8 cellular contexts compared by ENCODE assay signal in genomic region chr20:32110173-32110704, GRCh38. TPM values are rescaled to one million over a fixed set of nuclear protein-coding genes. Genes with fewer than 3 reads are reported as not detected.
DNase-seq lines count a peak whose midpoint lies in the region; ATAC-seq and TF ChIP-seq lines count a peak whose summit lies in the region.

No MANE protein-coding gene starts in this region.

- H3K4me3 ChIP-seq in heart right ventricle (peak overlapping the region; percentile 69 to 96 (median 81)), iPS-15b (ENCODE audit: low read depth, low read length) (peak overlapping the region; percentile 87), stomach smooth muscle (ENCODE audit: low read length in 2 of 2) (peak overlapping the region; percentile 85 to 100)

- no peaks in the 10 kb centered on the region for H3K9me3 ChIP-seq in heart right ventricle
- H3K9me3 ChIP-seq in iPS-15b (ENCODE audit: control insufficient read depth, insufficient read depth, low read length), result no peaks in the 10 kb centered on the region
- no peaks in the 10 kb centered on the region for H3K9me3 ChIP-seq in stomach smooth muscle (ENCODE audit: control insufficient read depth in 2 of 2, low read length in 2 of 2)

- H3K27me3 Mint-ChIP-seq in activated CD4-positive, alpha-beta memory T cell treated with anti-CD3 and anti-CD28 coated beads for 36 hours, result no peaks in the 10 kb centered on the region

- H3K9ac ChIP-seq in iPS-15b (ENCODE audit: low read depth, low read length), result peak overlapping the region; percentile 96
- peak overlapping the region; percentile 85 to 100 for H3K9ac ChIP-seq in stomach smooth muscle (ENCODE audit: low read length in 2 of 2)

- H3K27ac ChIP-seq in heart right ventricle, result peak overlapping the region in 9 of 10 donors; percentile 80 to 99 (median 97)
- peak overlapping the region; percentile 99 for H3K27ac ChIP-seq in stomach smooth muscle (ENCODE audit: low read length)

- peaks cover 42% of the 10 kb centered on the region for H3K4me1 Mint-ChIP-seq in activated CD4-positive, alpha-beta memory T cell treated with anti-CD3 and anti-CD28 coated beads for 36 hours (ENCODE audit: low read depth)

- H3K27me3 ChIP-seq in heart right ventricle, result no peaks in the 10 kb centered on the region
- no peaks in the 10 kb centered on the region for H3K27me3 ChIP-seq in iPS-15b (ENCODE audit: control insufficient read depth, insufficient read depth, low read length)
- H3K27me3 ChIP-seq in stomach smooth muscle (ENCODE audit: control insufficient read depth in 1 of 2, insufficient read depth in 2 of 2, low read length in 2 of 2), result no peaks in the 10 kb centered on the region

- intact Hi-C loops in heart right ventricle (cut with DNase I) (loop anchor here in 1 of 10 donors (10.0 kb wide), 1 partner anchor 95 kb away; the partner anchor contains the start of genes PLAGL2 and POFUT1), left ventricle myocardium superior (cut with micrococcal nuclease) (no loop called here)
- intact Hi-C loops in activated CD4-positive, alpha-beta memory T cell treated with anti-CD3 and anti-CD28 coated beads for 36 hours (cut with micrococcal nuclease), result no loop called here

- no peaks in the 10 kb centered on the region for H3K9me3 Mint-ChIP-seq in activated CD4-positive, alpha-beta memory T cell treated with anti-CD3 and anti-CD28 coated beads for 36 hours

- peak overlapping the region; percentile 89 for H3K4me3 Mint-ChIP-seq in activated CD4-positive, alpha-beta memory T cell treated with anti-CD3 and anti-CD28 coated beads for 36 hours

- H3K36me3 ChIP-seq in heart right ventricle (peaks cover 0 to 7% (median 0%) of the 10 kb centered on the region in 9 donors), iPS-15b (ENCODE audit: control insufficient read depth, insufficient read depth, low read length) (no peaks in the 10 kb centered on the region), stomach smooth muscle (ENCODE audit: control insufficient read depth in 2 of 2, insufficient read depth in 2 of 2, low read length in 2 of 2) (peaks cover 2% of the 10 kb centered on the region in 2 donors)

- peak in 2 of 8 donors; percentile 21 to 37 for ATAC-seq in heart right ventricle
- no peak for ATAC-seq in left ventricle myocardium superior

- DNase-seq in heart right ventricle (no peak), left ventricle myocardium superior (no peak), dedifferentiated amniotic fluid mesenchymal stem cell (ENCODE audit: extremely low spot score) (no peak), OCI-M1 (lab: John Stamatoyannopoulos, UW) (no peak), GM19238 (ENCODE audit: insufficient read length, low spot score) (no peak)
- DNase-seq in activated CD4-positive, alpha-beta memory T cell treated with anti-CD3 and anti-CD28 coated beads for 36 hours, result no peak

- peak overlapping the region; percentile 93 for H3K27ac Mint-ChIP-seq in activated CD4-positive, alpha-beta memory T cell treated with anti-CD3 and anti-CD28 coated beads for 36 hours

- no peak for TF ChIP-seq CTCF in heart right ventricle (IDR thresholded peaks at IDR 0.05)

- WGBS in heart right ventricle, 2 donors, result 1 to 2% methylated on average over 8 of the region's 8 CpGs

- POLR2A ChIA-PET in activated CD4-positive, alpha-beta memory T cell treated with anti-CD3 and anti-CD28 coated beads for 36 hours (lab: Charles Lee), result interaction anchor here (1.0 to 2.2 kb wide), 2 partner anchors 94 to 542 kb away, joined by 3 to 7 read pairs; no protein-coding TSS in a partner anchor

- peaks cover 10% of the 10 kb centered on the region for H3K36me3 Mint-ChIP-seq in activated CD4-positive, alpha-beta memory T cell treated with anti-CD3 and anti-CD28 coated beads for 36 hours

- H3K4me1 ChIP-seq in heart right ventricle (peaks cover 0 to 54% (median 34%) of the 10 kb centered on the region in 9 donors), iPS-15b (ENCODE audit: control insufficient read depth, insufficient read depth, low read length) (peaks cover 6% of the 10 kb centered on the region), stomach smooth muscle (ENCODE audit: control insufficient read depth, insufficient read depth, low read length) (peaks cover 22% of the 10 kb centered on the region)

- CTCF ChIA-PET in activated CD4-positive, alpha-beta memory T cell treated with anti-CD3 and anti-CD28 coated beads for 36 hours (lab: Charles Lee), result interaction anchor here (1.3 kb wide), 2 partner anchors 9 to 19 kb away, joined by 5 to 9 read pairs; no protein-coding TSS in a partner anchor

RNA-seq across cellular contexts. Expression of gene TM9SF4, which starts 0.7 kb away (rescaled TPM):
- total RNA-seq in heart right ventricle (10 to 100 TPM; 27.9 to 36.0 (median 31.6) TPM), left ventricle myocardium superior (25.6 TPM)
- 10 to 100 TPM; 19.2 to 21.1 TPM for polyA plus RNA-seq in heart right ventricle
- total RNA-seq in activated CD4-positive, alpha-beta memory T cell treated with anti-CD3 and anti-CD28 coated beads for 36 hours, result 10 to 100 TPM; 35.8 to 37.3 TPM

RNA-seq across cellular contexts. Expression of gene HCK, which starts 58.2 kb away (rescaled TPM):
- total RNA-seq in heart right ventricle (10 to 100 TPM in 1 of 10 donors, 1 to 10 TPM in 9; 1.6 to 22.9 (median 3.0) TPM), left ventricle myocardium superior (4.4 TPM)
- polyA plus RNA-seq in heart right ventricle, result 1 to 10 TPM; 2.3 to 3.7 TPM
- not detected for total RNA-seq in activated CD4-positive, alpha-beta memory T cell treated with anti-CD3 and anti-CD28 coated beads for 36 hours
